ENCODE assay signal across 8 cellular contexts in genomic region chr4:116180056-116180690, GRCh38.
DNase-seq lines count a peak whose midpoint lies in the region; ATAC-seq and TF ChIP-seq lines count a peak whose summit lies in the region.

No MANE protein-coding gene starts in this region.

- peak overlapping the region; percentile 83 for H2AFZ ChIP-seq in Loucy (ENCODE audit: low read length)

- H3K36me3 Mint-ChIP-seq in WTC11 (no peaks in the 10 kb centered on the region), mesothelial cell of epicardium (no peaks in the 10 kb centered on the region)

- TF ChIP-seq CTCF in GM12873 (IDR thresholded peaks at IDR 0.05; ENCODE audit: insufficient read depth, low read depth, low read length, missing control alignments): peak; percentile 47
- peak; percentile 73 for TF ChIP-seq CTCF in Loucy (conservative IDR thresholded peaks at IDR 0.05; ENCODE audit: low read length)
- TF ChIP-seq CTCF in WTC11 (IDR thresholded peaks at IDR 0.05): peak; percentile 20; the same call in 1 of the 2 replicates
- TF ChIP-seq CTCF in mesothelial cell of epicardium (IDR thresholded peaks at IDR 0.05; ENCODE audit: unreplicated experiment): peak; percentile 37

- CTCF ChIA-PET in WTC11 (lab: Charles Lee): interaction anchor here (0.5 to 2.2 kb wide), 7 partner anchors 10 to 1040 kb away, joined by 3 to 8 read pairs (median 3); no protein-coding TSS in a partner anchor

- H3K27me3 ChIP-seq in Loucy (ENCODE audit: insufficient read depth, low read length, poor library complexity, severe bottlenecking): no peaks in the 10 kb centered on the region

- H3K36me3 ChIP-seq in Loucy (ENCODE audit: insufficient read depth, low read length): no peaks in the 10 kb centered on the region

- no peaks in the 10 kb centered on the region for H4K20me1 ChIP-seq in Loucy (ENCODE audit: insufficient read depth, low read length, poor library complexity, severe bottlenecking)

- H3K9me3 ChIP-seq in Loucy (ENCODE audit: insufficient read depth, low read depth, low read length): no peaks in the 10 kb centered on the region

- H3K9ac ChIP-seq in Loucy (ENCODE audit: low read depth, low read length, poor library complexity, severe bottlenecking): no peak overlapping the region

- H3K9me2 ChIP-seq in Loucy (replicated peaks; ENCODE audit: low read depth, low read length): no peaks in the 10 kb centered on the region

- peak overlapping the region; percentile 48 for H3K4me2 ChIP-seq in Loucy (ENCODE audit: low read depth, low read length, poor library complexity, severe bottlenecking)

- peak overlapping the region; percentile 53 for H3K4me3 ChIP-seq in Loucy (ENCODE audit: low read length, poor library complexity, severe bottlenecking)

- ATAC-seq in WTC11 (peak; percentile 24; the same call in 1 of the 2 replicates), GM19397 (IDR thresholded peaks at IDR 0.05; ENCODE audit: unreplicated experiment) (no peak)

- POLR2A ChIA-PET in WTC11 (lab: Charles Lee): no interaction called here

- no peaks in the 10 kb centered on the region for H3K79me2 ChIP-seq in Loucy (ENCODE audit: insufficient read depth, low read length)

- H3F3A ChIP-seq in Loucy (ENCODE audit: low read depth): no peaks in the 10 kb centered on the region

- no peaks in the 10 kb centered on the region for H3K9me3 Mint-ChIP-seq in WTC11
- no peaks in the 10 kb centered on the region for H3K9me3 Mint-ChIP-seq in mesothelial cell of epicardium

- no peaks in the 10 kb centered on the region for H3K27me3 Mint-ChIP-seq in WTC11 (ENCODE audit: low read depth)
- no peaks in the 10 kb centered on the region for H3K27me3 Mint-ChIP-seq in mesothelial cell of epicardium (ENCODE audit: low read depth)

- H3K4me1 Mint-ChIP-seq in WTC11: no peaks in the 10 kb centered on the region
- peaks cover 7% of the 10 kb centered on the region for H3K4me1 Mint-ChIP-seq in mesothelial cell of epicardium

- H3K4me1 ChIP-seq in Loucy (ENCODE audit: insufficient read depth, low read length, poor library complexity, severe bottlenecking): no peaks in the 10 kb centered on the region

- H3K4me3 Mint-ChIP-seq in WTC11 (no peak overlapping the region), mesothelial cell of epicardium (peak overlapping the region; percentile 36)

- DNase-seq in WTC11 (ENCODE audit: low spot score) (no peak), mesothelial cell of epicardium (ENCODE audit: low spot score in 2 of 2, unreplicated experiment in 2 of 2) (no peak), NCI-H187 treated with DMSO at 0.1 percent for 48 hours (lab: John Stamatoyannopoulos, UW) (no peak)
- no peak for DNase-seq in activated CD8-positive, alpha-beta memory T cell treated with anti-CD3 and anti-CD28 coated beads, Interleukin-2, amount 50 U/mL, for 48 hours
- no peak for DNase-seq in stimulated activated CD4-positive, alpha-beta T cell treated with anti-CD3 and anti-CD28 coated beads, Interleukin-4, amount 100 ng/mL, for 4 hours

- H3K27ac Mint-ChIP-seq in WTC11: no peak overlapping the region
- H3K27ac Mint-ChIP-seq in mesothelial cell of epicardium: no peak overlapping the region

TF ChIP-seq in WTC11, 78 proteins besides CTCF, POLR2A, EP300 and RAD21 (continues in another document):
- TF ChIP-seq GABPB1 (CRISPR knock-in tag; IDR thresholded peaks at IDR 0.05): no peak
- no peak for TF ChIP-seq FOXP4 (CRISPR knock-in tag; IDR thresholded peaks at IDR 0.05)
- no peak for TF ChIP-seq SOX15 (CRISPR knock-in tag; IDR thresholded peaks at IDR 0.05)
- no peak for TF ChIP-seq ZMAT4 (CRISPR knock-in tag; IDR thresholded peaks at IDR 0.05)
- TF ChIP-seq SMAD3 (CRISPR knock-in tag; IDR thresholded peaks at IDR 0.05; ENCODE audit: borderline replicate concordance): no peak
- no peak for TF ChIP-seq ZSCAN18 (CRISPR knock-in tag; IDR thresholded peaks at IDR 0.05)
- no peak for TF ChIP-seq TCF7 (CRISPR knock-in tag; IDR thresholded peaks at IDR 0.05; ENCODE audit: low read depth)
- no peak for TF ChIP-seq GRHL2 (CRISPR knock-in tag; IDR thresholded peaks at IDR 0.05; ENCODE audit: insufficient replicate concordance, severe bottlenecking)
- TF ChIP-seq MLX (CRISPR knock-in tag; IDR thresholded peaks at IDR 0.05): no peak
- TF ChIP-seq CDX4 (CRISPR knock-in tag; IDR thresholded peaks at IDR 0.05; ENCODE audit: borderline replicate concordance): no peak
- no peak for TF ChIP-seq ZNF396 (CRISPR knock-in tag; IDR thresholded peaks at IDR 0.05; ENCODE audit: borderline replicate concordance)
- no peak for TF ChIP-seq MAX (CRISPR knock-in tag; IDR thresholded peaks at IDR 0.05)
- TF ChIP-seq TEAD1 (CRISPR knock-in tag; IDR thresholded peaks at IDR 0.05): no peak
- no peak for TF ChIP-seq AR (CRISPR knock-in tag; IDR thresholded peaks at IDR 0.05)
- no peak for TF ChIP-seq MYBL2 (CRISPR knock-in tag; IDR thresholded peaks at IDR 0.05)
- no peak for TF ChIP-seq RELA (CRISPR knock-in tag; IDR thresholded peaks at IDR 0.05; ENCODE audit: borderline replicate concordance)
- no peak for TF ChIP-seq ETV6 (CRISPR knock-in tag; IDR thresholded peaks at IDR 0.05)

Comparison
In these comparisons a context has a peak if more than half of its experiments do, and no peak if none do; other contexts are left out.
1. CTCF ChIP-seq: peak in every context shown above with its lines; median percentile 73 in Loucy; 47 in GM12873; 37 in mesothelial cell of epicardium; 20 in WTC11.